8 cellular contexts compared by ENCODE assay signal in the genomic region with DNA sequence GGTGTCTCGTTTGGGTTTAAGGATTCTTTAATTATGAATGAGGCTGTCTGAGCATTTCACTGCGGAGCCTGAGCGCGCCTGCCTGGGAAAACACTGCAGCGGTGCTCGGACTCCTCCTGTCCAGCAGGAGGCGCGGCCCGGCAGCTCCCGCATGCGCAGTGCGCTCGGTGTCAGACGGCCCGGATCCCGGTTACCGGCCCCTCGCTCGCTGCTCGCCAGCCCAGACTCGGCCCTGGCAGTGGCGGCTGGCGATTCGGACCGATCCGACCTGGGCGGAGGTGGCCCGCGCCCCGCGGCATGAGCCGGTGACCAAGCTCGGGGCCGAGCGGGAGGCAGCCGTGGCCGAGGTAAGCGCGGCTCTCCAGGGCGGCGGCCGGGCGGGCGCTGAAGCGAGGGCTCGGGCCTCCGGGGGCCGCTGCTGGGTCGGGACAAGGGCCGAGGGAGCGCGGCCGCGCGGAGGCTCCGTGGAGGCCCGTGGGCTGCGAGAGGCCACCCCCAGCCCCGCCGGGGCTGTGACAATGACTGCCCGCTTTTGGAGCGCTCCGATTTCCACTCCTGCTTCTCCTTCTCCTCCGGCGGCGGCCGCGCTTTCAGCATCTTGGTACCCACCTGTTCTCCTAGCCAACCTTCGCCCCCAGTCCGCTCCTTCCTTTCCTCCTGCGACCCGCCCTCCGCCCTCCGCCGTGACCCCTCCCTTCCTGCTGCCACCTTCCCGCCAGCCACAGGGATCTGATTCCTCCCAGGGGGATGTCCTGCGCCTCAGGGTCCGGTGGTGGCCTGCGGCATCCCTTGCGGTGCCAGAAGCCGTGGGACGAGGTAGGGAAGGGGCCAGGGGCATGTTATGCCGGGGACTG. TPM values are rescaled to one million over a fixed set of nuclear protein-coding genes. Genes with fewer than 3 reads are reported as not detected.
DNase-seq lines count a peak whose midpoint lies in the region; ATAC-seq, FAIRE-seq and TF ChIP-seq lines count a peak whose summit lies in the region.

A gene (plus strand): TSS at position 173 of the 854 bp plus-strand sequence. CDS start 12,035 bp downstream, outside the sequence.

- peak; percentile 90 to 91 for TF ChIP-seq CTCF in left lung (IDR thresholded peaks at IDR 0.05)

- H3K36me3 Mint-ChIP-seq in activated CD4-positive, alpha-beta T cell treated with anti-CD3 and anti-CD28 coated beads, Interleukin-2, amount 10 ng/mL, durations not matched to agents 24 days and 14 days (ENCODE audit: low read depth) = peaks cover 4% of the 10 kb centered on the region

- DNase-seq in GM19239 (ENCODE audit: insufficient read length, low spot score) (peak; percentile 88), NCI-H510A treated with DMSO at 0.1 percent for 48 hours (lab: John Stamatoyannopoulos, UW) (peak; percentile 66), dedifferentiated amniotic fluid mesenchymal stem cell (ENCODE audit: extremely low spot score) (peak; percentile 76), left lung (peak; percentile 91 to 99)
- peak; percentile 96 for DNase-seq in activated CD4-positive, alpha-beta T cell treated with anti-CD3 and anti-CD28 coated beads, Interleukin-2, amount 10 ng/mL, durations not matched to agents 24 days and 14 days
- peak; percentile 80 for DNase-seq in stimulated activated CD4-positive, alpha-beta T cell treated with anti-CD3 and anti-CD28 coated beads, Interleukin-2, amount 100 ng/mL, for 4 hours (ENCODE audit: low read depth)

- H3K4me1 ChIP-seq in BLaER1 treated with 17β-estradiol and CSF1 and Interleukin-3, amounts not matched to agents 10 nM and 100 nM = peaks cover 10 to 23% (median 12%) of the 10 kb centered on the region in 10 experiments
- peaks cover 6 to 22% of the 10 kb centered on the region in 2 donors for H3K4me1 ChIP-seq in left lung

- peaks cover 0 to 21% (median 15%) of the 10 kb centered on the region in 11 experiments; a peak in 16 of 22 replicates for H3K36me3 ChIP-seq in BLaER1 treated with 17β-estradiol and CSF1 and Interleukin-3, amounts not matched to agents 10 nM and 100 nM
- H3K36me3 ChIP-seq in left lung = no peaks in the 10 kb centered on the region

- peak within 1 kb of the TSS; percentile 77 to 95 (median 90) for H3K9ac ChIP-seq in BLaER1 treated with 17β-estradiol and CSF1 and Interleukin-3, amounts not matched to agents 10 nM and 100 nM

- H3K9me3 ChIP-seq in BLaER1 treated with 17β-estradiol and CSF1 and Interleukin-3, amounts not matched to agents 10 nM and 100 nM (replicated peaks in 1 of 11) = peaks cover 0 to 9% (median 0%) of the 10 kb centered on the region in 11 experiments; a peak in 4 of 22 replicates
- no peaks in the 10 kb centered on the region for H3K9me3 ChIP-seq in left lung

- H3K27me3 Mint-ChIP-seq in activated CD4-positive, alpha-beta T cell treated with anti-CD3 and anti-CD28 coated beads, Interleukin-2, amount 10 ng/mL, durations not matched to agents 24 days and 14 days = no peaks in the 10 kb centered on the region

- peak within 1 kb of the TSS; percentile 88 to 99 (median 95) for H3K4me2 ChIP-seq in BLaER1 treated with 17β-estradiol and CSF1 and Interleukin-3, amounts not matched to agents 10 nM and 100 nM

- H3K9me3 Mint-ChIP-seq in activated CD4-positive, alpha-beta T cell treated with anti-CD3 and anti-CD28 coated beads, Interleukin-2, amount 10 ng/mL, durations not matched to agents 24 days and 14 days = no peaks in the 10 kb centered on the region

- intact Hi-C loops in activated CD4-positive, alpha-beta T cell treated with anti-CD3 and anti-CD28 coated beads, Interleukin-2, amount 10 ng/mL, durations not matched to agents 24 days and 14 days (cut with micrococcal nuclease) = loop anchor here (1.0 to 10.0 kb wide), 4 partner anchors 29 to 781 kb away; a partner anchor contains a TSS
- intact Hi-C loops in left lung (cut with DNase I) = no loop called here

- FAIRE-seq in GM19239 (lab: Jason Lieb, UNC) = peak; percentile 73

- H3K4me3 Mint-ChIP-seq in activated CD4-positive, alpha-beta T cell treated with anti-CD3 and anti-CD28 coated beads, Interleukin-2, amount 10 ng/mL, durations not matched to agents 24 days and 14 days = peak within 1 kb of the TSS; percentile 88

- H4K20me1 ChIP-seq in BLaER1 treated with 17β-estradiol and CSF1 and Interleukin-3, amounts not matched to agents 10 nM and 100 nM = peaks cover 5 to 47% (median 24%) of the 10 kb centered on the region in 11 experiments; a peak in 17 of 22 replicates

- H3K27ac ChIP-seq in BLaER1 treated with 17β-estradiol and CSF1 and Interleukin-3, amounts not matched to agents 10 nM and 100 nM = peak within 1 kb of the TSS; percentile 64 to 84 (median 82)
- peak within 1 kb of the TSS; percentile 45 to 79 for H3K27ac ChIP-seq in left lung

- H3K27ac Mint-ChIP-seq in activated CD4-positive, alpha-beta T cell treated with anti-CD3 and anti-CD28 coated beads, Interleukin-2, amount 10 ng/mL, durations not matched to agents 24 days and 14 days = peak within 1 kb of the TSS; percentile 51

- H3K4me1 Mint-ChIP-seq in activated CD4-positive, alpha-beta T cell treated with anti-CD3 and anti-CD28 coated beads, Interleukin-2, amount 10 ng/mL, durations not matched to agents 24 days and 14 days = peaks cover 19% of the 10 kb centered on the region

- H3K27me3 ChIP-seq in BLaER1 treated with 17β-estradiol and CSF1 and Interleukin-3, amounts not matched to agents 10 nM and 100 nM = no peaks in the 10 kb centered on the region
- H3K27me3 ChIP-seq in left lung = no peaks in the 10 kb centered on the region

- peak; percentile 92 for ATAC-seq in HG03442 (IDR thresholded peaks at IDR 0.05; ENCODE audit: unreplicated experiment)
- ATAC-seq in left lung = peak; percentile 98

- H3K4me3 ChIP-seq in BLaER1 treated with 17β-estradiol and CSF1 and Interleukin-3, amounts not matched to agents 10 nM and 100 nM = peak within 1 kb of the TSS; percentile 78 to 98 (median 95)
- peak within 1 kb of the TSS; percentile 64 to 80 for H3K4me3 ChIP-seq in left lung

RNA-seq across cellular contexts. Expression of the gene that starts here (rescaled TPM):
- total RNA-seq in activated CD4-positive, alpha-beta T cell treated with anti-CD3 and anti-CD28 coated beads, Interleukin-2, amount 10 ng/mL, durations not matched to agents 24 days and 14 days = 31.0 and 35.1 TPM in 2 replicates
- 10 to 100 TPM; 56.4 to 63.1 TPM for total RNA-seq in left lung

Comparison
In these comparisons a context has a peak if more than half of its experiments do, and no peak if none do; other contexts are left out.
1. Peak in every context shown above with its lines: DNase-seq, ATAC-seq, H3K4me3 ChIP-seq and H3K27ac ChIP-seq.